Comparison of ENCODE assay signal across 10 cellular contexts in the genomic region with DNA sequence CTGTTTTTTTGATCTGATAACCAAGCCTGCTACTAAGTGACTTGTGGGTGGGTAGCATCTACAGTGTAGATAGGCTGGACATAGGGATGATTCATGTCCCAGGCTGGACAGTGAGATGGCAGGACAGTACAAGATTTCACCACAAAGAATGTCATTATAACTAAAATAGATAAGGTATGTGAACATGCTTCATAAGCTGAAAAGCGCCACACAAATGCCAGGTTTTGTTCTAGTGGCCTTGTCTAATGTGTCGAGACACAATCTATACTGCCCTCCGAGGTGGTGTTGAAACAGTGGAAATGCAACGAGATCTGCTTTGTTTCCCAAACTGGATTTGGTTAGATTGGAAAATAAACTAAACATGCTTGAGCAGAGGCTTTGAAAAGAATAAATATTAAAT. TPM values are rescaled to one million over a fixed set of nuclear protein-coding genes. Genes with fewer than 3 reads are reported as not detected.
A peak's percentile ranks its signal among the peaks of the same experiment; 100 is the strongest.
DNase-seq lines count a peak whose midpoint lies in the region; TF ChIP-seq lines count a peak whose summit lies in the region.
"Had no signal": no experiment of that assay in that cellular context is flagged by ENCODE, and none has a peak within 500 bp of the region (broad histone marks: within the 10 kb centered on the region; RNA-seq: fewer than 3 reads in every experiment).

No MANE protein-coding gene starts in this region.

- TF ChIP-seq POLR2A in uterus (IDR thresholded peaks at IDR 0.05) = no peak

- H4K20me1 ChIP-seq in hepatocyte (ENCODE audit: insufficient read depth, poor library complexity, severe bottlenecking) = peaks cover 78% of the 10 kb centered on the region

- peak overlapping the region; percentile 95 for H3K27ac ChIP-seq in left ventricle myocardium inferior (replicated peaks)
- H3K27ac ChIP-seq in hepatocyte = peak overlapping the region; percentile 10
- peak overlapping the region; percentile 97 to 98 for H3K27ac ChIP-seq in uterus
- H3K27ac ChIP-seq: C4-2B had no signal

- no peak overlapping the region for H3K9ac ChIP-seq in adipocyte (ENCODE audit: low read length)

- H3K4me2 ChIP-seq in hepatocyte = peak overlapping the region; percentile 83

- intact Hi-C loops in left ventricle myocardium inferior (cut with micrococcal nuclease) = no loop called here
- intact Hi-C loops in cardiac septum (cut with DNase I) = loop anchor here (2.0 kb wide), 1 partner anchor 45 kb away; no protein-coding TSS in a partner anchor
- intact Hi-C loops in uterus (cut with DNase I; ENCODE audit: low total_unique reads) = no loop called here

- H3K9me3 ChIP-seq in left ventricle myocardium inferior (replicated peaks) = no peaks in the 10 kb centered on the region
- no peaks in the 10 kb centered on the region for H3K9me3 ChIP-seq in adipocyte (ENCODE audit: control insufficient read depth, low read length)
- no peaks in the 10 kb centered on the region for H3K9me3 ChIP-seq in hepatocyte (ENCODE audit: low read depth)
- H3K9me3 ChIP-seq in uterus = no peaks in the 10 kb centered on the region

- peak overlapping the region; percentile 80 for H3K4me3 ChIP-seq in left ventricle myocardium inferior
- peak overlapping the region; percentile 97 for H3K4me3 ChIP-seq in adipocyte (ENCODE audit: low read length)
- no peak overlapping the region for H3K4me3 ChIP-seq in hepatocyte
- H3K4me3 ChIP-seq in uterus = no peak overlapping the region

- H3K4me1 ChIP-seq in left ventricle myocardium inferior (peaks cover 98% of the 10 kb centered on the region), adipocyte (ENCODE audit: control insufficient read depth, insufficient read depth, low read length) (peaks cover 62% of the 10 kb centered on the region), hepatocyte (ENCODE audit: insufficient read depth) (peaks cover 4% of the 10 kb centered on the region), uterus (peaks cover 0 to 28% of the 10 kb centered on the region in 2 donors)

- H2AFZ ChIP-seq in hepatocyte = no peak overlapping the region

- H3K9me2 ChIP-seq in hepatocyte (replicated peaks; ENCODE audit: insufficient read depth) = no peaks in the 10 kb centered on the region

- H3K79me2 ChIP-seq in hepatocyte = peaks cover 89% of the 10 kb centered on the region

- 69% methylated on average over 4 of the region's 4 CpGs for WGBS in hepatocyte (ENCODE audit: low lambda C conversion rate, missing lambda C conversion rate)

- TF ChIP-seq CTCF in left ventricle myocardium inferior (IDR thresholded peaks at IDR 0.05; ENCODE audit: borderline replicate concordance) (peak; percentile 43), hepatocyte (IDR thresholded peaks at IDR 0.05; ENCODE audit: poor library complexity) (peak; percentile 42), uterus (IDR thresholded peaks at IDR 0.05) (peak; percentile 35 to 65 (median 42))

- H3K36me3 ChIP-seq in left ventricle myocardium inferior = peaks cover 18% of the 10 kb centered on the region
- peaks cover 43% of the 10 kb centered on the region for H3K36me3 ChIP-seq in adipocyte (ENCODE audit: control insufficient read depth, insufficient read depth, low read length, severe bottlenecking)
- no peaks in the 10 kb centered on the region for H3K36me3 ChIP-seq in hepatocyte (replicated peaks; ENCODE audit: insufficient read depth, low read depth)
- H3K36me3 ChIP-seq in uterus = no peaks in the 10 kb centered on the region

- H3K27me3 ChIP-seq in left ventricle myocardium inferior (ENCODE audit: low read depth) (no peaks in the 10 kb centered on the region), adipocyte (replicated peaks; ENCODE audit: control insufficient read depth, insufficient read depth, low read length) (no peaks in the 10 kb centered on the region), hepatocyte (no peaks in the 10 kb centered on the region), uterus (no peaks in the 10 kb centered on the region)

- DNase-seq in left ventricle myocardium inferior = no peak
- no peak for DNase-seq in cardiac septum (ENCODE audit: low spot score)
- peak; percentile 71 for DNase-seq in adipocyte (ENCODE audit: low read depth)
- DNase-seq in hepatocyte (ENCODE audit: low spot score) = peak; percentile 40
- DNase-seq in uterus = no peak
- no peak for DNase-seq in ureter (ENCODE audit: low spot score)
- DNase-seq in anterior cingulate cortex (lab: John Stamatoyannopoulos, UW) = no peak
- DNase-seq in activated T-cell treated with anti-CD3 and anti-CD28 coated beads, Interleukin-2, amount 50 U/mL, for 1 hour = no peak
- DNase-seq: stimulated activated CD4-positive, alpha-beta T cell treated with anti-CD3 and anti-CD28 coated beads, Interleukin-2, amount 100 ng/mL, for 48 hours had no signal

RNA-seq across cellular contexts. Expression of a gene that starts 4.4 kb away (rescaled TPM):
- total RNA-seq in left ventricle myocardium inferior (194 TPM), cardiac septum (129 TPM), hepatocyte (461 and 534 TPM in 2 replicates), uterus (100 to 1,000 TPM in 3 of 4 donors, 10 to 100 TPM in 1; 71.9 to 486 (median 216) TPM), ureter (193 TPM)
- 690 and 766 TPM in 2 replicates for polyA plus RNA-seq in hepatocyte

RNA-seq across cellular contexts. Expression of a gene that starts 58.0 kb away (rescaled TPM):
- total RNA-seq in left ventricle myocardium inferior = 0.14 TPM
- 0.08 TPM for total RNA-seq in cardiac septum
- total RNA-seq in hepatocyte = 10.0 and 10.8 TPM in 2 replicates
- polyA plus RNA-seq in hepatocyte = 4.1 and 7.7 TPM in 2 replicates
- 10 to 100 TPM in 1 of 4 donors, under 1 TPM in 1, not detected in 2; 0.29 to 22.1 TPM for total RNA-seq in uterus
- total RNA-seq in ureter = 0.21 TPM

Comparison
In these comparisons a context has a peak if more than half of its experiments do, and no peak if none do; other contexts are left out.
1. DNase-seq: peak in adipocyte (single experiment) and hepatocyte (single experiment); none in left ventricle myocardium inferior (single experiment), cardiac septum (single experiment), uterus (0 of 2), ureter (single experiment), anterior cingulate cortex (0 of 58) and activated T-cell treated with anti-CD3 and anti-CD28 coated beads, Interleukin-2, amount 50 U/mL, for 1 hour (single experiment).
2. H3K27ac ChIP-seq: peak in every context shown above with its lines; median percentile 98 in uterus; 95 in left ventricle myocardium inferior; 10 in hepatocyte.
3. H3K4me3 ChIP-seq: peak in left ventricle myocardium inferior (single experiment) and adipocyte (single experiment); none in hepatocyte (single experiment) and uterus (0 of 2).
4. Peak in every context shown above with its lines, with median percentiles within 50 percentile points of each other: CTCF ChIP-seq.